8 cellular contexts compared by ENCODE assay signal in the genomic region with DNA sequence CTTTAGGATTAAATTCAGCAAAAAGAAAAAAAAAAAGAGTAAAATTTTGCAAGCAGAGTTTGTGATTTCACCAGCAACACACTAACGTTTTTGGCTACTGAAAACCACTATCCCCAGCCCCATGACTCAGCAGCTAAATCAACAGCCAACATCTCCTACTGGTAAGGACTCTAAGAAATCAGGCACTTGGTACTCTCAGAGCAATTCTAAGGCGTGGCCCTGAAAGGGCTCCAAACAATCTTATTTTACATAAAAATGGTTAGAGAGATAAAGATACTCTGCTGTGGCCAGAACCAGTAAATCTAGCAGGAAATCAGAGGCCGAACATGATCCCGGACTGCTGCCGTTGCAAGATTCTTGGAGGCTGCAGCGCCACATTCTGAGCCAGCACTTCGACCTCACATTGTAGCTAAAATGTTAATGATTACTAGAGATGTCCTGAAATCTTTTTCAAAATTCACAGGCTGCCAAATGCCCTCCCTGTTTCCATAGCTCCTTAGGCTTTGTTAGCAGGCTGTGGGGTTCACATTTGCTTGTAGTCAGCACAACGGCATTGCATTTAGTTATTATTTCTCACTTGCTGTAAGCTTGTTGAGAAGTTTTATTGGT. TPM values are rescaled to one million over a fixed set of nuclear protein-coding genes. Genes with fewer than 3 reads are reported as not detected.
DNase-seq lines count a peak whose midpoint lies in the region; ATAC-seq and TF ChIP-seq lines count a peak whose summit lies in the region.

No MANE protein-coding gene starts in this region.

- H4K20me1 ChIP-seq in neural progenitor cell (ENCODE audit: low read depth) = peaks cover 33% of the 10 kb centered on the region

- H3K4me1 Mint-ChIP-seq in activated CD4-positive, alpha-beta memory T cell treated with anti-CD3 and anti-CD28 coated beads for 36 hours (ENCODE audit: low read depth) = peaks cover 19% of the 10 kb centered on the region
- H3K4me1 Mint-ChIP-seq in neural progenitor cell = peaks cover 45% of the 10 kb centered on the region

- peak overlapping the region; percentile 89 for H3K4me2 ChIP-seq in neural progenitor cell

- no peak overlapping the region for H2AFZ ChIP-seq in neural progenitor cell (replicated peaks)

- no peaks in the 10 kb centered on the region for H3K9me3 Mint-ChIP-seq in activated CD4-positive, alpha-beta memory T cell treated with anti-CD3 and anti-CD28 coated beads for 36 hours
- H3K9me3 Mint-ChIP-seq in neural progenitor cell = no peaks in the 10 kb centered on the region

- H3K9ac ChIP-seq in ES-I3 (ENCODE audit: low read depth, low read length) = peak overlapping the region; percentile 98
- H3K9ac ChIP-seq in neural progenitor cell = no peak overlapping the region

- peak; percentile 73 for DNase-seq in activated CD4-positive, alpha-beta memory T cell treated with anti-CD3 and anti-CD28 coated beads for 36 hours
- DNase-seq in fibroblast of gingiva (ENCODE audit: low read depth) = peak; percentile 99
- no peak for DNase-seq in neural progenitor cell (ENCODE audit: low spot score)

- H3K27ac ChIP-seq in KOPT-K1 (ENCODE audit: low read depth, low read length, poor library complexity, severe bottlenecking) (peak overlapping the region; percentile 98), neural progenitor cell (no peak overlapping the region)

- H3K79me2 ChIP-seq in neural progenitor cell (ENCODE audit: low read depth) = peaks cover 36% of the 10 kb centered on the region

- ATAC-seq in HG03139 (IDR thresholded peaks at IDR 0.05; ENCODE audit: unreplicated experiment) (no peak), HG03460 (IDR thresholded peaks at IDR 0.05; ENCODE audit: unreplicated experiment) (no peak), HG03108 (IDR thresholded peaks at IDR 0.05; ENCODE audit: unreplicated experiment) (no peak)

- peaks cover 67% of the 10 kb centered on the region for H3F3A ChIP-seq in neural progenitor cell (ENCODE audit: low read depth)

- CTCF ChIA-PET in activated CD4-positive, alpha-beta memory T cell treated with anti-CD3 and anti-CD28 coated beads for 36 hours (lab: Charles Lee) = interaction anchor here (0.6 to 2.5 kb wide), 7 partner anchors 16 to 125 kb away, joined by 3 to 16 read pairs (median 4); no protein-coding TSS in a partner anchor

- TF ChIP-seq CTCF in neural progenitor cell (IDR thresholded peaks at IDR 0.05) = no peak

- H3K36me3 ChIP-seq in ES-I3 (ENCODE audit: insufficient read depth, low read length) (peaks cover 12% of the 10 kb centered on the region; the same call in 1 of the 2 replicates), KOPT-K1 (ENCODE audit: insufficient read depth, low read length) (peaks cover 30% of the 10 kb centered on the region), neural progenitor cell (peaks cover 12% of the 10 kb centered on the region)

- intact Hi-C loops in activated CD4-positive, alpha-beta memory T cell treated with anti-CD3 and anti-CD28 coated beads for 36 hours (cut with micrococcal nuclease) = no loop called here

- H3K4me3 Mint-ChIP-seq in activated CD4-positive, alpha-beta memory T cell treated with anti-CD3 and anti-CD28 coated beads for 36 hours = peak overlapping the region; percentile 88
- peak overlapping the region; percentile 84 for H3K4me3 Mint-ChIP-seq in neural progenitor cell

- peaks cover 25% of the 10 kb centered on the region for H3K4me1 ChIP-seq in ES-I3 (ENCODE audit: insufficient read depth, low read length)
- H3K4me1 ChIP-seq in neural progenitor cell = peaks cover 41% of the 10 kb centered on the region

- peaks cover 41% of the 10 kb centered on the region for H3K36me3 Mint-ChIP-seq in activated CD4-positive, alpha-beta memory T cell treated with anti-CD3 and anti-CD28 coated beads for 36 hours
- H3K36me3 Mint-ChIP-seq in neural progenitor cell = peaks cover 12% of the 10 kb centered on the region

- POLR2A ChIA-PET in activated CD4-positive, alpha-beta memory T cell treated with anti-CD3 and anti-CD28 coated beads for 36 hours (lab: Charles Lee) = interaction anchor here (0.7 to 5.2 kb wide), 6 partner anchors 13 to 125 kb away, joined by 3 to 39 read pairs (median 12); partner anchors contain the start of gene RERE

- peaks cover 2% of the 10 kb centered on the region for H3K27me3 Mint-ChIP-seq in activated CD4-positive, alpha-beta memory T cell treated with anti-CD3 and anti-CD28 coated beads for 36 hours
- peaks cover 14% of the 10 kb centered on the region for H3K27me3 Mint-ChIP-seq in neural progenitor cell (ENCODE audit: insufficient read depth, low read depth)

- H3K4me3 ChIP-seq in neural progenitor cell = peak overlapping the region; percentile 88

- no peaks in the 10 kb centered on the region for H3K27me3 ChIP-seq in neural progenitor cell

- peak overlapping the region; percentile 100 for H3K27ac Mint-ChIP-seq in activated CD4-positive, alpha-beta memory T cell treated with anti-CD3 and anti-CD28 coated beads for 36 hours
- H3K27ac Mint-ChIP-seq in neural progenitor cell = peak overlapping the region; percentile 88

- H3K9me3 ChIP-seq in ES-I3 (ENCODE audit: control insufficient read depth, insufficient read depth, low read length) = no peaks in the 10 kb centered on the region
- no peaks in the 10 kb centered on the region for H3K9me3 ChIP-seq in KOPT-K1 (ENCODE audit: insufficient read depth, low read length, poor library complexity, severe bottlenecking)
- H3K9me3 ChIP-seq in neural progenitor cell (ENCODE audit: low read depth) = no peaks in the 10 kb centered on the region

RNA-seq across cellular contexts. Expression of gene ENO1, which starts 1.7 kb away (rescaled TPM):
- 1,000 to 10,000 TPM; 3,008 to 3,028 TPM for total RNA-seq in activated CD4-positive, alpha-beta memory T cell treated with anti-CD3 and anti-CD28 coated beads for 36 hours
- 1,414 and 2,157 TPM in 2 replicates for total RNA-seq in neural progenitor cell (ENCODE audit: low replicate concordance)
